8 cellular contexts compared by ENCODE assay signal in genomic region chr13:21297452-21297851, GRCh38.
DNase-seq lines count a peak whose midpoint lies in the region; ATAC-seq and TF ChIP-seq lines count a peak whose summit lies in the region.

No MANE protein-coding gene starts in this region.

- H3K4me1 ChIP-seq in CD8-positive, alpha-beta T cell (ENCODE audit: insufficient read depth, low read length): peaks cover 14% of the 10 kb centered on the region
- H3K4me1 ChIP-seq in tibial artery: peaks cover 0 to 21% (median 6%) of the 10 kb centered on the region in 4 donors

- H3K9me3 Mint-ChIP-seq in CD8-positive, alpha-beta T cell: no peaks in the 10 kb centered on the region
- H3K9me3 Mint-ChIP-seq in activated T-helper 2 cell treated with anti-CD3 and anti-CD28 coated beads, Interferon-gamma antibody, Interleukin-2, Interleukin-4, amounts not matched to agents 10 μg/mL and 5 μg/mL and 100 μg/mL, durations not matched to agents 14 hours and 24 hours and 36 hours: no peaks in the 10 kb centered on the region

- no peak overlapping the region for H3K4me3 ChIP-seq in CD8-positive, alpha-beta T cell (ENCODE audit: low read depth, low read length)
- H3K4me3 ChIP-seq in tibial artery: peak overlapping the region; percentile 76 to 89

- POLR2A ChIA-PET in CD8-positive, alpha-beta T cell (lab: Charles Lee): interaction anchor here (1.0 to 1.6 kb wide), 4 partner anchors 23 to 161 kb away, joined by 3 to 4 read pairs (median 3); partner anchors contain the start of genes MRPL57 and SKA3

- no peaks in the 10 kb centered on the region for H3K36me3 ChIP-seq in CD8-positive, alpha-beta T cell (ENCODE audit: insufficient read depth, low read length)
- H3K36me3 ChIP-seq in tibial artery: no peaks in the 10 kb centered on the region

- H3K4me3 Mint-ChIP-seq in CD8-positive, alpha-beta T cell: peak overlapping the region; percentile 89
- H3K4me3 Mint-ChIP-seq in activated T-helper 2 cell treated with anti-CD3 and anti-CD28 coated beads, Interferon-gamma antibody, Interleukin-2, Interleukin-4, amounts not matched to agents 10 μg/mL and 5 μg/mL and 100 μg/mL, durations not matched to agents 14 hours and 24 hours and 36 hours (ENCODE audit: low read depth): peak overlapping the region; percentile 91

- no peak for TF ChIP-seq CTCF in CD8-positive, alpha-beta T cell (IDR thresholded peaks at IDR 0.05)
- no peak for TF ChIP-seq CTCF in tibial artery (IDR thresholded peaks at IDR 0.05)

- H3K9me3 ChIP-seq in CD8-positive, alpha-beta T cell (ENCODE audit: low read length): no peaks in the 10 kb centered on the region
- H3K9me3 ChIP-seq in tibial artery: no peaks in the 10 kb centered on the region

- no peaks in the 10 kb centered on the region for H3K36me3 Mint-ChIP-seq in CD8-positive, alpha-beta T cell
- H3K36me3 Mint-ChIP-seq in activated T-helper 2 cell treated with anti-CD3 and anti-CD28 coated beads, Interferon-gamma antibody, Interleukin-2, Interleukin-4, amounts not matched to agents 10 μg/mL and 5 μg/mL and 100 μg/mL, durations not matched to agents 14 hours and 24 hours and 36 hours (ENCODE audit: low read depth): peaks cover 2% of the 10 kb centered on the region

- ATAC-seq in CD8-positive, alpha-beta T cell: no peak
- ATAC-seq in HG03280 (IDR thresholded peaks at IDR 0.05; ENCODE audit: unreplicated experiment): peak; percentile 2
- ATAC-seq in GM19467 (IDR thresholded peaks at IDR 0.05; ENCODE audit: unreplicated experiment): no peak

- no peak overlapping the region for H3K27ac ChIP-seq in CD8-positive, alpha-beta T cell (ENCODE audit: low read depth, low read length)
- H3K27ac ChIP-seq in layer of hippocampus (ENCODE audit: low read depth, low read length) (peak overlapping the region; percentile 66), tibial artery (peak overlapping the region; percentile 78 to 79)

- no peak for DNase-seq in CD8-positive, alpha-beta T cell
- DNase-seq in activated T-helper 2 cell treated with anti-CD3 and anti-CD28 coated beads, Interferon-gamma antibody, Interleukin-2, Interleukin-4, amounts not matched to agents 10 μg/mL and 5 μg/mL and 100 μg/mL, durations not matched to agents 14 hours and 24 hours and 36 hours (ENCODE audit: low spot score): no peak
- DNase-seq in tibial artery (no peak), COLO668 (lab: John Stamatoyannopoulos, UW; ENCODE audit: unreplicated experiment) (no peak)
- no peak for DNase-seq in central memory CD4-positive, alpha-beta T cell

- H3K27me3 Mint-ChIP-seq in CD8-positive, alpha-beta T cell (ENCODE audit: low read depth): no peaks in the 10 kb centered on the region
- H3K27me3 Mint-ChIP-seq in activated T-helper 2 cell treated with anti-CD3 and anti-CD28 coated beads, Interferon-gamma antibody, Interleukin-2, Interleukin-4, amounts not matched to agents 10 μg/mL and 5 μg/mL and 100 μg/mL, durations not matched to agents 14 hours and 24 hours and 36 hours (ENCODE audit: low read depth): peaks cover 3% of the 10 kb centered on the region

- H3K27me3 ChIP-seq in CD8-positive, alpha-beta T cell (ENCODE audit: insufficient read depth, low read length): no peaks in the 10 kb centered on the region
- H3K27me3 ChIP-seq in layer of hippocampus (ENCODE audit: control insufficient read depth, insufficient read depth, low read length) (no peaks in the 10 kb centered on the region), tibial artery (no peaks in the 10 kb centered on the region)

- CTCF ChIA-PET in CD8-positive, alpha-beta T cell (lab: Charles Lee): interaction anchor here (0.6 to 4.1 kb wide), 24 partner anchors 9 to 355 kb away, joined by 3 to 42 read pairs (median 4); partner anchors contain the start of gene ZDHHC20

- H3K4me1 Mint-ChIP-seq in CD8-positive, alpha-beta T cell (ENCODE audit: low read depth): peaks cover 18% of the 10 kb centered on the region
- peaks cover 20% of the 10 kb centered on the region for H3K4me1 Mint-ChIP-seq in activated T-helper 2 cell treated with anti-CD3 and anti-CD28 coated beads, Interferon-gamma antibody, Interleukin-2, Interleukin-4, amounts not matched to agents 10 μg/mL and 5 μg/mL and 100 μg/mL, durations not matched to agents 14 hours and 24 hours and 36 hours (ENCODE audit: low read depth)

- intact Hi-C loops in CD8-positive, alpha-beta T cell (cut with DNase I, micrococcal nuclease): loop anchor here (1.0 to 10.0 kb wide), 10 partner anchors 97 to 1515 kb away; partner anchors contain the start of genes CRYL1 (in 1 of the 2), FGF9 (in 1 of the 2), IFT88 (in 1 of the 2) and IL17D (in 1 of the 2)
- intact Hi-C loops in activated T-helper 2 cell treated with anti-CD3 and anti-CD28 coated beads, Interferon-gamma antibody, Interleukin-2, Interleukin-4, amounts not matched to agents 10 μg/mL and 5 μg/mL and 100 μg/mL, durations not matched to agents 14 hours and 24 hours and 36 hours (cut with micrococcal nuclease): loop anchor here (1.0 to 10.0 kb wide), 5 partner anchors 123 to 377 kb away; partner anchors contain the start of genes FGF9, MICU2, MRPL57 and SKA3
- intact Hi-C loops in tibial artery (cut with DNase I; ENCODE audit: low total_unique reads): loop anchor here (5.0 to 10.0 kb wide), 3 partner anchors 123 to 353 kb away; partner anchors contain the start of genes MRPL57 and SKA3

- peak overlapping the region; percentile 74 for H3K27ac Mint-ChIP-seq in CD8-positive, alpha-beta T cell
- peak overlapping the region; percentile 87 for H3K27ac Mint-ChIP-seq in activated T-helper 2 cell treated with anti-CD3 and anti-CD28 coated beads, Interferon-gamma antibody, Interleukin-2, Interleukin-4, amounts not matched to agents 10 μg/mL and 5 μg/mL and 100 μg/mL, durations not matched to agents 14 hours and 24 hours and 36 hours
